32 cellular contexts compared by ENCODE assay signal in genomic region chr9:1591310-1591709, GRCh38.
"Had no signal": no experiment of that assay in that cellular context is flagged by ENCODE, and none has a peak within 500 bp of the region (broad histone marks: within the 10 kb centered on the region; RNA-seq: fewer than 3 reads in every experiment).

No MANE protein-coding gene starts in this region.

- H3K36me3 Mint-ChIP-seq: immature natural killer cell; mesothelial cell of epicardium; naive B cell; natural killer cell; neural progenitor cell; stimulated activated naive B cell treated with anti-CD40 and anti-IgM and Interleukin-4, amounts not matched to agents 10 μg/mL and 1 μg/mL and 100 μg/mL, for 72 hours had no signal

- H3K27me3 ChIP-seq: left lung, neural progenitor cell, neutrophil, stomach, testis, thyroid gland, upper lobe of right lung had no signal

- H3K4me1 Mint-ChIP-seq: immature natural killer cell; mesothelial cell of epicardium; naive B cell; natural killer cell; nephron progenitor cell; neural progenitor cell; stimulated activated naive B cell treated with anti-CD40 and anti-IgM and Interleukin-4, amounts not matched to agents 10 μg/mL and 1 μg/mL and 100 μg/mL, for 72 hours had no signal

- H3K36me3 ChIP-seq: left lung, lower lobe of right lung, neural progenitor cell, neutrophil, stomach, thyroid gland, upper lobe of right lung had no signal

- H3K27me3 Mint-ChIP-seq: stimulated activated naive B cell treated with anti-CD40 and anti-IgM and Interleukin-4, amounts not matched to agents 10 μg/mL and 1 μg/mL and 100 μg/mL, for 72 hours had no signal

- H3K4me3 Mint-ChIP-seq: immature natural killer cell; mesothelial cell of epicardium; naive B cell; natural killer cell; nephron progenitor cell; neural progenitor cell; stimulated activated naive B cell treated with anti-CD40 and anti-IgM and Interleukin-4, amounts not matched to agents 10 μg/mL and 1 μg/mL and 100 μg/mL, for 72 hours had no signal

- DNase-seq: hypothalamus; immature natural killer cell; kidney; left colon; left lung; lower lobe of right lung; mammary epithelial cell; mesenchymal stem cell; naive B cell; natural killer cell; nephron progenitor cell; occipital lobe; retina; right cardiac atrium; stimulated activated CD4-positive, alpha-beta T cell treated with anti-CD3 and anti-CD28 coated beads, Interleukin-12 subunit alpha, Interleukin-12 subunit beta, amount 100 ng/mL, for 4 hours; stimulated activated CD4-positive, alpha-beta T cell treated with anti-CD3 and anti-CD28 coated beads, Interleukin-15, amount 100 ng/mL, for 24 hours; stimulated activated CD4-positive, alpha-beta T cell treated with anti-CD3 and anti-CD28 coated beads, Interleukin-2, amount 100 ng/mL, for 24 hours; stimulated activated CD4-positive, alpha-beta T cell treated with anti-CD3 and anti-CD28 coated beads, Interleukin-4, amount 100 ng/mL, for 1 hour; stimulated activated naive B cell treated with anti-CD40 and anti-IgM and Interleukin-4, amounts not matched to agents 10 μg/mL and 1 μg/mL and 100 μg/mL, for 72 hours; stimulated activated naive CD8-positive, alpha-beta T cell treated with anti-CD3 and anti-CD28 coated beads, Interleukin-15, Interleukin-2, amounts not matched to agents 100 U/mL and 50 U/mL, for 24 hours; stomach; testis; thyroid gland; trophoblast cell; upper lobe of right lung had no signal

- FAIRE-seq: islet of Langerhans, kidney, urothelium cell line had no signal

- H3K4me1 ChIP-seq: left lung, lower lobe of right lung, neural progenitor cell, stomach, testis, thyroid gland, upper lobe of right lung had no signal

- H3K4me3 ChIP-seq: left lung, lower lobe of right lung, neural progenitor cell, skin epidermis, stomach, testis, thyroid gland, upper lobe of right lung had no signal

- H3K27ac ChIP-seq: left lung, lower lobe of right lung, neural progenitor cell, neutrophil, skin epidermis, stomach, testis, thyroid gland, upper lobe of right lung had no signal

- H3K9me3 ChIP-seq: left lung, lower lobe of right lung, neutrophil, testis, thyroid gland, upper lobe of right lung had no signal

- H3K27ac Mint-ChIP-seq: immature natural killer cell; mesothelial cell of epicardium; naive B cell; natural killer cell; nephron progenitor cell; neural progenitor cell; progenitor cell of endocrine pancreas; stimulated activated naive B cell treated with anti-CD40 and anti-IgM and Interleukin-4, amounts not matched to agents 10 μg/mL and 1 μg/mL and 100 μg/mL, for 72 hours had no signal
